In genomic region chr20:44287272-44288097, GRCh38 we compare ENCODE assay signal across 35 cellular contexts. TPM values are rescaled to one million over a fixed set of nuclear protein-coding genes. Genes with fewer than 3 reads are reported as not detected.
DNase-seq lines count a peak whose midpoint lies in the region; ATAC-seq, FAIRE-seq and TF ChIP-seq lines count a peak whose summit lies in the region.
"Had no signal": no experiment of that assay in that cellular context is flagged by ENCODE, and none has a peak within 500 bp of the region (broad histone marks: within the 10 kb centered on the region; RNA-seq: fewer than 3 reads in every experiment).

No MANE protein-coding gene starts in this region.

- H3K4me1 Mint-ChIP-seq in stimulated activated effector memory CD8-positive, alpha-beta T cell treated with anti-CD3 and anti-CD28 coated beads, Interleukin-12 subunit alpha, Interleukin-12 subunit beta, amount 100 ng/mL, for 72 hours: no peaks in the 10 kb centered on the region
- H3K4me1 Mint-ChIP-seq in naive thymus-derived CD4-positive, alpha-beta T cell: peaks cover 0 to 5% (median 0%) of the 10 kb centered on the region in 7 donors
- H3K4me1 Mint-ChIP-seq: activated B cell treated with CpG ODN at 0.5 μM for 24 hours; activated CD4-positive, alpha-beta T cell treated with anti-CD3 and anti-CD28 coated beads, Interleukin-2, amount 10 ng/mL, durations not matched to agents 7 days and 5 days; activated naive CD8-positive, alpha-beta T cell treated with anti-CD3 and anti-CD28 coated beads, Interleukin-2, amount 10 ng/mL, durations not matched to agents 7 days and 5 days; stimulated activated memory B cell treated with anti-CD40 and anti-IgM and Interleukin-4, amounts not matched to agents 10 μg/mL and 1 μg/mL and 100 μg/mL, for 72 hours had no signal

- TF ChIP-seq RAD21 in K562 (CRISPR knock-in tag; conservative IDR thresholded peaks at IDR 0.05 in 1 of 2, IDR thresholded peaks at IDR 0.05 in 1 of 2): no peak

- no peak for FAIRE-seq in K562 (lab: Jason Lieb, UNC)
- FAIRE-seq: GM12892 had no signal

- peak overlapping the region; percentile 10 for H3K27ac Mint-ChIP-seq in stimulated activated effector memory CD8-positive, alpha-beta T cell treated with anti-CD3 and anti-CD28 coated beads, Interleukin-12 subunit alpha, Interleukin-12 subunit beta, amount 100 ng/mL, for 72 hours
- peak overlapping the region in 1 of 9 donors; percentile 55 for H3K27ac Mint-ChIP-seq in naive thymus-derived CD4-positive, alpha-beta T cell
- H3K27ac Mint-ChIP-seq: activated B cell treated with CpG ODN at 0.5 μM for 24 hours; activated CD4-positive, alpha-beta T cell treated with anti-CD3 and anti-CD28 coated beads, Interleukin-2, amount 10 ng/mL, durations not matched to agents 7 days and 5 days; activated naive CD8-positive, alpha-beta T cell treated with anti-CD3 and anti-CD28 coated beads, Interleukin-2, amount 10 ng/mL, durations not matched to agents 7 days and 5 days; dendritic cell treated with granulocyte-macrophage colony-stimulating factor and Interleukin-4, amounts not matched to agents 40 ng/mL and 50 ng/mL, for 4 days; naive B cell; stimulated activated memory B cell treated with anti-CD40 and anti-IgM and Interleukin-4, amounts not matched to agents 10 μg/mL and 1 μg/mL and 100 μg/mL, for 72 hours; T-cell had no signal

- no peak for TF ChIP-seq EP300 in K562 (IDR thresholded peaks at IDR 0.05; ENCODE audit: low read length)

- H3K27ac ChIP-seq in K562 (ENCODE audit: extremely low read depth, low read depth, low read length): no peak overlapping the region
- no peak overlapping the region for H3K27ac ChIP-seq in naive thymus-derived CD4-positive, alpha-beta T cell (ENCODE audit: low read depth, low read length)
- H3K27ac ChIP-seq: ascending aorta, esophagus muscularis mucosa, gastrocnemius medialis, neutrophil, upper lobe of right lung had no signal

- H3K9me1 ChIP-seq in K562 (ENCODE audit: control insufficient read depth, insufficient read depth, low read length): no peaks in the 10 kb centered on the region

- TF ChIP-seq CTCF in K562 (IDR thresholded peaks at IDR 0.05 in 2 of 3, conservative IDR thresholded peaks at IDR 0.05 in 1 of 3; ENCODE audit: insufficient read depth in 2 of 3, low read depth in 1 of 3, low read length in 3 of 3) (no peak), fibroblast of villous mesenchyme (IDR thresholded peaks at IDR 0.05; ENCODE audit: insufficient read depth, low read depth, low read length) (no peak)

- no peak for DNase-seq in K562 (ENCODE audit: extremely low read depth in 1 of 4, low spot score in 3 of 4)
- peak; percentile 7 for DNase-seq in fibroblast of villous mesenchyme (ENCODE audit: low read depth)
- peak; percentile 39 for DNase-seq in kidney tubule cell (ENCODE audit: low spot score)
- no peak for DNase-seq in stimulated activated effector memory CD8-positive, alpha-beta T cell treated with anti-CD3 and anti-CD28 coated beads, Interleukin-12 subunit alpha, Interleukin-12 subunit beta, amount 100 ng/mL, for 72 hours (ENCODE audit: low spot score in 2 of 2)
- DNase-seq in naive thymus-derived CD4-positive, alpha-beta T cell: no peak
- no peak for DNase-seq in activated gamma-delta T cell treated with Interleukin-2 at 50 U/mL for 16 hours
- no peak for DNase-seq in T-helper 1 cell
- DNase-seq: activated B cell treated with CpG ODN at 0.5 μM for 24 hours; activated effector memory CD4-positive, alpha-beta T cell treated with anti-CD3 and anti-CD28 coated beads, Interleukin-2, amount 50 U/mL, for 16 hours; activated naive CD8-positive, alpha-beta T cell treated with anti-CD3 and anti-CD28 coated beads, Interleukin-2, amount 10 ng/mL, durations not matched to agents 7 days and 5 days; activated T-cell treated with anti-CD3 and anti-CD28 coated beads, Interleukin-2, amount 50 U/mL, for 1 hour; caudate nucleus; gastrocnemius medialis; H7; hippocampal formation; naive B cell; NCI-H1092; NCI-H1694; NCI-H446 treated with DMSO at 0.1 percent for 48 hours; stimulated activated CD4-positive, alpha-beta T cell treated with anti-CD3 and anti-CD28 coated beads, Interleukin-15, amount 100 ng/mL, for 24 hours; upper lobe of right lung had no signal

- H3K4me3 Mint-ChIP-seq in stimulated activated effector memory CD8-positive, alpha-beta T cell treated with anti-CD3 and anti-CD28 coated beads, Interleukin-12 subunit alpha, Interleukin-12 subunit beta, amount 100 ng/mL, for 72 hours: no peak overlapping the region
- no peak overlapping the region for H3K4me3 Mint-ChIP-seq in naive thymus-derived CD4-positive, alpha-beta T cell
- H3K4me3 Mint-ChIP-seq: activated B cell treated with CpG ODN at 0.5 μM for 24 hours; activated CD4-positive, alpha-beta T cell treated with anti-CD3 and anti-CD28 coated beads, Interleukin-2, amount 10 ng/mL, durations not matched to agents 7 days and 5 days; activated naive CD8-positive, alpha-beta T cell treated with anti-CD3 and anti-CD28 coated beads, Interleukin-2, amount 10 ng/mL, durations not matched to agents 7 days and 5 days; dendritic cell treated with granulocyte-macrophage colony-stimulating factor and Interleukin-4, amounts not matched to agents 40 ng/mL and 50 ng/mL, for 4 days; IgD-negative memory B cell; naive B cell; stimulated activated memory B cell treated with anti-CD40 and anti-IgM and Interleukin-4, amounts not matched to agents 10 μg/mL and 1 μg/mL and 100 μg/mL, for 72 hours; T-cell had no signal

- H3K9me3 Mint-ChIP-seq in stimulated activated effector memory CD8-positive, alpha-beta T cell treated with anti-CD3 and anti-CD28 coated beads, Interleukin-12 subunit alpha, Interleukin-12 subunit beta, amount 100 ng/mL, for 72 hours: no peaks in the 10 kb centered on the region
- H3K9me3 Mint-ChIP-seq in naive thymus-derived CD4-positive, alpha-beta T cell: peaks cover 0 to 8% (median 0%) of the 10 kb centered on the region in 11 donors
- H3K9me3 Mint-ChIP-seq: activated CD4-positive, alpha-beta T cell treated with anti-CD3 and anti-CD28 coated beads, Interleukin-2, amount 10 ng/mL, durations not matched to agents 7 days and 5 days; activated naive CD8-positive, alpha-beta T cell treated with anti-CD3 and anti-CD28 coated beads, Interleukin-2, amount 10 ng/mL, durations not matched to agents 7 days and 5 days; dendritic cell treated with granulocyte-macrophage colony-stimulating factor and Interleukin-4, amounts not matched to agents 40 ng/mL and 50 ng/mL, for 4 days had no signal

- WGBS in K562 (ENCODE audit: insufficient coverage, low coverage, missing lambda C conversion rate): 0% methylated on average over 5 of the region's 5 CpGs

- intact Hi-C loops in K562 (cut with micrococcal nuclease): no loop called here
- intact Hi-C loops in naive thymus-derived CD4-positive, alpha-beta T cell (cut with micrococcal nuclease): loop anchor here in 1 of 2 donors (1.0 kb wide), 1 partner anchor 70 kb away; no protein-coding TSS in a partner anchor

- H4K20me1 ChIP-seq in K562 (replicated peaks; ENCODE audit: control insufficient read depth, insufficient read depth, low read length): no peaks in the 10 kb centered on the region; the same call in 1 of the 2 replicates

- H3K79me2 ChIP-seq in K562 (ENCODE audit: control insufficient read depth, insufficient read depth, low read length): no peaks in the 10 kb centered on the region

- TF ChIP-seq POLR2A in K562 (conservative IDR thresholded peaks at IDR 0.05): no peak

- no peak overlapping the region for H3K9ac ChIP-seq in K562 (ENCODE audit: insufficient read depth in 1 of 2, low read depth in 2 of 2, low read length in 2 of 2)

- in situ Hi-C loops in K562 (cut with MboI): no loop called here

- no peak overlapping the region for H3K4me2 ChIP-seq in K562 (ENCODE audit: insufficient read depth, low read length)

- POLR2A ChIA-PET in K562 (lab: Yijun Ruan, JAX): no interaction called here
- POLR2A ChIA-PET in naive thymus-derived CD4-positive, alpha-beta T cell (lab: Charles Lee): interaction anchor here (0.7 kb wide), 1 partner anchor 387 kb away, joined by 3 read pairs; no protein-coding TSS in a partner anchor

- H3K4me1 ChIP-seq in K562 (replicated peaks in 1 of 2; ENCODE audit: control insufficient read depth in 2 of 2, insufficient read depth in 2 of 2, low read length in 2 of 2): no peaks in the 10 kb centered on the region
- peaks cover 0 to 5% of the 10 kb centered on the region in 2 donors for H3K4me1 ChIP-seq in naive thymus-derived CD4-positive, alpha-beta T cell (ENCODE audit: control insufficient read depth in 2 of 2, insufficient read depth in 2 of 2, low read length in 2 of 2)
- H3K4me1 ChIP-seq: ascending aorta, gastrocnemius medialis had no signal

- H3K4me3 ChIP-seq in K562 (no peak overlapping the region), fibroblast of villous mesenchyme (ENCODE audit: low read depth, low read length) (no peak overlapping the region)
- H3K4me3 ChIP-seq in naive thymus-derived CD4-positive, alpha-beta T cell (ENCODE audit: low read length): no peak overlapping the region
- H3K4me3 ChIP-seq: ascending aorta, esophagus muscularis mucosa, gastrocnemius medialis, upper lobe of right lung had no signal

- H3K36me3 ChIP-seq in K562 (ENCODE audit: control insufficient read depth, insufficient read depth, low read length): no peaks in the 10 kb centered on the region
- peaks cover 0 to 10% (median 0%) of the 10 kb centered on the region in 3 experiments for H3K36me3 ChIP-seq in naive thymus-derived CD4-positive, alpha-beta T cell (ENCODE audit: control insufficient read depth in 2 of 3, insufficient read depth in 3 of 3, low read length in 3 of 3)
- H3K36me3 ChIP-seq: gastrocnemius medialis, neutrophil, upper lobe of right lung had no signal

- peaks cover 0 to 6% (median 0%) of the 10 kb centered on the region in 5 donors for H3K27me3 Mint-ChIP-seq in naive thymus-derived CD4-positive, alpha-beta T cell
- H3K27me3 Mint-ChIP-seq: activated B cell treated with CpG ODN at 0.5 μM for 24 hours; activated CD4-positive, alpha-beta T cell treated with anti-CD3 and anti-CD28 coated beads, Interleukin-2, amount 10 ng/mL, durations not matched to agents 7 days and 5 days; dendritic cell treated with granulocyte-macrophage colony-stimulating factor and Interleukin-4, amounts not matched to agents 40 ng/mL and 50 ng/mL, for 4 days; IgD-negative memory B cell; naive B cell; stimulated activated memory B cell treated with anti-CD40 and anti-IgM and Interleukin-4, amounts not matched to agents 10 μg/mL and 1 μg/mL and 100 μg/mL, for 72 hours; T-cell had no signal

- peaks cover 4% of the 10 kb centered on the region for H3K36me3 Mint-ChIP-seq in stimulated activated effector memory CD8-positive, alpha-beta T cell treated with anti-CD3 and anti-CD28 coated beads, Interleukin-12 subunit alpha, Interleukin-12 subunit beta, amount 100 ng/mL, for 72 hours
- peaks cover 2 to 38% (median 32%) of the 10 kb centered on the region in 5 donors for H3K36me3 Mint-ChIP-seq in naive thymus-derived CD4-positive, alpha-beta T cell

- H3K9me3 ChIP-seq in K562 (replicated peaks; ENCODE audit: control insufficient read depth, insufficient read depth, low read depth, low read length): no peaks in the 10 kb centered on the region
- no peaks in the 10 kb centered on the region for H3K9me3 ChIP-seq in naive thymus-derived CD4-positive, alpha-beta T cell (ENCODE audit: control insufficient read depth in 2 of 3, low read length in 3 of 3)
- H3K9me3 ChIP-seq: ascending aorta, esophagus muscularis mucosa, gastrocnemius medialis, neutrophil, upper lobe of right lung had no signal

- peaks cover 0 to 3% of the 10 kb centered on the region in 2 experiments; a peak in 1 of 5 replicates for H3K27me3 ChIP-seq in K562 (ENCODE audit: control insufficient read depth in 2 of 2, insufficient read depth in 2 of 2, low read length in 2 of 2)
- no peaks in the 10 kb centered on the region for H3K27me3 ChIP-seq in naive thymus-derived CD4-positive, alpha-beta T cell (ENCODE audit: control insufficient read depth in 2 of 2, insufficient read depth in 2 of 2, low read length in 2 of 2)
- H3K27me3 ChIP-seq: ascending aorta, esophagus muscularis mucosa, gastrocnemius medialis, neutrophil, upper lobe of right lung had no signal

- CTCF ChIA-PET in K562 (lab: Yijun Ruan, JAX; ENCODE audit: low intra/inter-chr PET ratio): no interaction called here
- CTCF ChIA-PET in naive thymus-derived CD4-positive, alpha-beta T cell (lab: Charles Lee): interaction anchor here (3.3 kb wide), 1 partner anchor 70 kb away, joined by 22 read pairs; no protein-coding TSS in a partner anchor

- H2AFZ ChIP-seq in K562 (ENCODE audit: low read depth, low read length): no peak overlapping the region

- ATAC-seq in K562 (no peak), GM21381 (IDR thresholded peaks at IDR 0.05; ENCODE audit: unreplicated experiment) (no peak)
- no peak for ATAC-seq in stimulated activated effector memory CD8-positive, alpha-beta T cell treated with anti-CD3 and anti-CD28 coated beads, Interleukin-12 subunit alpha, Interleukin-12 subunit beta, amount 100 ng/mL, for 72 hours
- no peak for ATAC-seq in naive thymus-derived CD4-positive, alpha-beta T cell
- ATAC-seq: gastrocnemius medialis; stimulated activated memory B cell treated with anti-CD40 and anti-IgM and Interleukin-4, amounts not matched to agents 10 μg/mL and 1 μg/mL and 100 μg/mL, for 72 hours; upper lobe of right lung had no signal

- no TSS peak for BruUV-seq in K562 (replicated peaks; lab: Mats Ljungman, UMichigan)

RNA-seq across cellular contexts. Expression of gene FITM2, which starts 23.5 kb away (rescaled TPM):
- total RNA-seq in K562 (2011; cell fraction: chromatin; rRNA removed; ENCODE audit: low replicate concordance): 5.4 and 8.6 TPM in 2 replicates
- 5.3 and 5.4 TPM in 2 replicates for total RNA-seq in K562 (2011; cell fraction: nucleolus; rRNA removed)
- total RNA-seq in K562 (2011; cell fraction: nucleoplasm; rRNA removed): 6.5 and 12.6 TPM in 2 replicates
- total RNA-seq in K562 (2014; rRNA removed): 1.5 and 2.0 TPM in 2 replicates
- total RNA-seq in K562 (2014; rRNA removed; fragmentation: Illumina TruSeq; extraction: Trizol): 1.9 and 2.3 TPM in 2 replicates
- 1.8 TPM in 2 replicates for total RNA-seq in K562 (2015; rRNA removed; fragmentation: Illumina TruSeq; extraction: Trizol)
- 2.0 and 2.3 TPM in 2 replicates for total RNA-seq in K562 (2021)
- 1.0 and 1.4 TPM in 2 replicates for polyA plus RNA-seq in K562 (2011; rRNA removed)
- polyA plus RNA-seq in K562 (2011; cell fraction: cytosol; rRNA removed): 0.86 and 0.94 TPM in 2 replicates
- 1.6 and 2.3 TPM in 2 replicates for polyA plus RNA-seq in K562 (2011; cell fraction: nucleus; rRNA removed)
- 2.3 and 2.4 TPM in 2 replicates for polyA plus RNA-seq in K562 (2012)
- polyA plus RNA-seq in K562 (2014; fragmentation: Illumina TruSeq; extraction: Trizol): 2.5 and 2.8 TPM in 2 replicates
- polyA plus RNA-seq in K562 (2014; fragmentation: Nextera tagmentation; extraction: Ambion mirVana): under 1 TPM; 0.64 to 0.87 TPM
- polyA plus RNA-seq in K562 (2014; rRNA removed): 2.0 and 2.2 TPM in 2 replicates
- polyA minus RNA-seq in K562 (2011; rRNA and poly(A)+ RNA removed): 1.6 and 1.9 TPM in 2 replicates
- polyA minus RNA-seq in K562 (2011; cell fraction: cytosol; rRNA and poly(A)+ RNA removed): 0.73 and 1.1 TPM in 2 replicates
- polyA minus RNA-seq in K562 (2011; cell fraction: nucleus; rRNA and poly(A)+ RNA removed): 0.54 and 0.78 TPM in 2 replicates
- 8.7 and 10.8 TPM in 2 replicates for total RNA-seq in fibroblast of villous mesenchyme
- 1 to 10 TPM; 3.1 to 7.9 (median 5.0) TPM for total RNA-seq in naive thymus-derived CD4-positive, alpha-beta T cell
- 1 to 10 TPM; 1.7 to 3.1 TPM for polyA plus RNA-seq in naive thymus-derived CD4-positive, alpha-beta T cell

RNA-seq across cellular contexts. Expression of gene GDAP1L1, which starts 40.4 kb away (rescaled TPM):
- total RNA-seq in K562 (2011; cell fraction: chromatin; rRNA removed; ENCODE audit: low replicate concordance): not detected in 2 replicates
- total RNA-seq in K562 (2011; cell fraction: nucleolus; rRNA removed): not detected in 2 replicates
- not detected in 2 replicates for total RNA-seq in K562 (2011; cell fraction: nucleoplasm; rRNA removed)
- not detected in 2 replicates for total RNA-seq in K562 (2014; rRNA removed)
- not detected in 2 replicates for total RNA-seq in K562 (2014; rRNA removed; fragmentation: Illumina TruSeq; extraction: Trizol)
- total RNA-seq in K562 (2015; rRNA removed; fragmentation: Illumina TruSeq; extraction: Trizol): not detected in 2 replicates
- 0.31 and 0.34 TPM in 2 replicates for total RNA-seq in K562 (2021)
- polyA plus RNA-seq in K562 (2011; rRNA removed): not detected in 2 replicates
- 0.27 TPM in 1 of 2 replicates, not detected in the other for polyA plus RNA-seq in K562 (2011; cell fraction: cytosol; rRNA removed)
- 0.27 TPM in 1 of 2 replicates, not detected in the other for polyA plus RNA-seq in K562 (2011; cell fraction: nucleus; rRNA removed)
- polyA plus RNA-seq in K562 (2012): 5.5 TPM in 1 of 2 replicates, not detected in the other
- polyA plus RNA-seq in K562 (2014; fragmentation: Illumina TruSeq; extraction: Trizol): 0.06 TPM in 1 of 2 replicates, not detected in the other
- under 1 TPM in 1 of 2 experiments, not detected in 1; 0.07 TPM for polyA plus RNA-seq in K562 (2014; fragmentation: Nextera tagmentation; extraction: Ambion mirVana)
- 0.40 and 0.53 TPM in 2 replicates for polyA plus RNA-seq in K562 (2014; rRNA removed)
- not detected in 2 replicates for polyA minus RNA-seq in K562 (2011; rRNA and poly(A)+ RNA removed)
- not detected in 2 replicates for polyA minus RNA-seq in K562 (2011; cell fraction: cytosol; rRNA and poly(A)+ RNA removed)
- polyA minus RNA-seq in K562 (2011; cell fraction: nucleus; rRNA and poly(A)+ RNA removed): not detected in 2 replicates
- not detected in 2 replicates for total RNA-seq in fibroblast of villous mesenchyme
- not detected for total RNA-seq in naive thymus-derived CD4-positive, alpha-beta T cell
- not detected for polyA plus RNA-seq in naive thymus-derived CD4-positive, alpha-beta T cell
- total RNA-seq: activated B cell treated with CpG ODN at 0.5 μM for 24 hours; activated CD4-positive, alpha-beta T cell treated with anti-CD3 and anti-CD28 coated beads, Interleukin-2, amount 10 ng/mL, durations not matched to agents 7 days and 5 days; activated naive CD8-positive, alpha-beta T cell treated with anti-CD3 and anti-CD28 coated beads, Interleukin-2, amount 10 ng/mL, durations not matched to agents 7 days and 5 days; ascending aorta; gastrocnemius medialis; posterior vena cava; SK-MEL-5; T-cell; upper lobe of right lung had no signal
- polyA plus RNA-seq: AG04450, BJ, IgD-negative memory B cell had no signal

RNA-seq across cellular contexts. Expression of gene R3HDML, which starts 49.4 kb away (rescaled TPM):
- total RNA-seq in K562 (2011; cell fraction: chromatin; rRNA removed; ENCODE audit: low replicate concordance): not detected in 2 replicates
- not detected in 2 replicates for total RNA-seq in K562 (2011; cell fraction: nucleolus; rRNA removed)
- not detected in 2 replicates for total RNA-seq in K562 (2011; cell fraction: nucleoplasm; rRNA removed)
- total RNA-seq in K562 (2014; rRNA removed) (not detected in 2 replicates), K562 (2014; rRNA removed; fragmentation: Illumina TruSeq; extraction: Trizol) (not detected in 2 replicates), K562 (2015; rRNA removed; fragmentation: Illumina TruSeq; extraction: Trizol) (not detected in 2 replicates), K562 (2021) (not detected in 2 replicates), fibroblast of villous mesenchyme (not detected in 2 replicates)
- polyA plus RNA-seq in K562 (2011; rRNA removed) (not detected in 2 replicates), K562 (2014; fragmentation: Illumina TruSeq; extraction: Trizol) (not detected in 2 replicates), K562 (2014; fragmentation: Nextera tagmentation; extraction: Ambion mirVana) (not detected), K562 (2014; rRNA removed) (not detected in 2 replicates)
- not detected in 2 replicates for polyA plus RNA-seq in K562 (2011; cell fraction: cytosol; rRNA removed)
- polyA plus RNA-seq in K562 (2011; cell fraction: nucleus; rRNA removed): not detected in 2 replicates
- not detected in 2 replicates for polyA plus RNA-seq in K562 (2012)
- not detected in 2 replicates for polyA minus RNA-seq in K562 (2011; rRNA and poly(A)+ RNA removed)
- polyA minus RNA-seq in K562 (2011; cell fraction: cytosol; rRNA and poly(A)+ RNA removed): not detected in 2 replicates
- polyA minus RNA-seq in K562 (2011; cell fraction: nucleus; rRNA and poly(A)+ RNA removed): not detected in 2 replicates
- total RNA-seq in naive thymus-derived CD4-positive, alpha-beta T cell: not detected
- not detected for polyA plus RNA-seq in naive thymus-derived CD4-positive, alpha-beta T cell
- total RNA-seq: activated B cell treated with CpG ODN at 0.5 μM for 24 hours; activated CD4-positive, alpha-beta T cell treated with anti-CD3 and anti-CD28 coated beads, Interleukin-2, amount 10 ng/mL, durations not matched to agents 7 days and 5 days; activated naive CD8-positive, alpha-beta T cell treated with anti-CD3 and anti-CD28 coated beads, Interleukin-2, amount 10 ng/mL, durations not matched to agents 7 days and 5 days; ascending aorta; esophagus muscularis mucosa; gastrocnemius medialis; H7; posterior vena cava; SK-MEL-5; T-cell; upper lobe of right lung had no signal
- polyA plus RNA-seq: AG04450, BJ, IgD-negative memory B cell had no signal

Comparison
In these comparisons a context has a peak if more than half of its experiments do, and no peak if none do; other contexts are left out.
1. DNase-seq: peak in fibroblast of villous mesenchyme (single experiment) and kidney tubule cell (single experiment); none in K562 (0 of 4), stimulated activated effector memory CD8-positive, alpha-beta T cell treated with anti-CD3 and anti-CD28 coated beads, Interleukin-12 subunit alpha, Interleukin-12 subunit beta, amount 100 ng/mL, for 72 hours (0 of 2), naive thymus-derived CD4-positive, alpha-beta T cell (0 of 9), activated gamma-delta T cell treated with Interleukin-2 at 50 U/mL for 16 hours (single experiment) and T-helper 1 cell (0 of 5).